Comparison of ENCODE assay signal across 1 cellular context in genomic region chr17:30600830-30601494, GRCh38.
TF ChIP-seq lines count a peak whose summit lies in the region.

No MANE protein-coding gene starts in this region.

TF ChIP-seq in HepG2, 621 proteins besides CTCF, POLR2A, EP300 and RAD21 (continued from another document):
- TF ChIP-seq, protein P1, sequence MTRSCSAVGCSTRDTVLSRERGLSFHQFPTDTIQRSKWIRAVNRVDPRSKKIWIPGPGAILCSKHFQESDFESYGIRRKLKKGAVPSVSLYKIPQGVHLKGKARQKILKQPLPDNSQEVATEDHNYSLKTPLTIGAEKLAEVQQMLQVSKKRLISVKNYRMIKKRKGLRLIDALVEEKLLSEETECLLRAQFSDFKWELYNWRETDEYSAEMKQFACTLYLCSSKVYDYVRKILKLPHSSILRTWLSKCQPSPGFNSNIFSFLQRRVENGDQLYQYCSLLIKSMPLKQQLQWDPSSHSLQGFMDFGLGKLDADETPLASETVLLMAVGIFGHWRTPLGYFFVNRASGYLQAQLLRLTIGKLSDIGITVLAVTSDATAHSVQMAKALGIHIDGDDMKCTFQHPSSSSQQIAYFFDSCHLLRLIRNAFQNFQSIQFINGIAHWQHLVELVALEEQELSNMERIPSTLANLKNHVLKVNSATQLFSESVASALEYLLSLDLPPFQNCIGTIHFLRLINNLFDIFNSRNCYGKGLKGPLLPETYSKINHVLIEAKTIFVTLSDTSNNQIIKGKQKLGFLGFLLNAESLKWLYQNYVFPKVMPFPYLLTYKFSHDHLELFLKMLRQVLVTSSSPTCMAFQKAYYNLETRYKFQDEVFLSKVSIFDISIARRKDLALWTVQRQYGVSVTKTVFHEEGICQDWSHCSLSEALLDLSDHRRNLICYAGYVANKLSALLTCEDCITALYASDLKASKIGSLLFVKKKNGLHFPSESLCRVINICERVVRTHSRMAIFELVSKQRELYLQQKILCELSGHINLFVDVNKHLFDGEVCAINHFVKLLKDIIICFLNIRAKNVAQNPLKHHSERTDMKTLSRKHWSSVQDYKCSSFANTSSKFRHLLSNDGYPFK (CRISPR knock-in tag; IDR thresholded peaks at IDR 0.05; ENCODE audit: borderline replicate concordance) = no peak
- TF ChIP-seq GLI4 (CRISPR knock-in tag; IDR thresholded peaks at IDR 0.05; ENCODE audit: borderline replicate concordance) (no peak), DMAP1 (CRISPR knock-in tag; IDR thresholded peaks at IDR 0.05) (no peak), ZSCAN30 (CRISPR knock-in tag; IDR thresholded peaks at IDR 0.05) (0 out of 2 replicates have a peak, but pooled peaks have one; percentile 35), ZHX2 (IDR thresholded peaks at IDR 0.05; ENCODE audit: low read depth) (no peak), ZHX2 (CRISPR knock-in tag; IDR thresholded peaks at IDR 0.05; ENCODE audit: borderline replicate concordance) (no peak), ELF3 (CRISPR knock-in tag; IDR thresholded peaks at IDR 0.05) (no peak), ZNF180 (CRISPR knock-in tag; IDR thresholded peaks at IDR 0.05; ENCODE audit: borderline replicate concordance, low read depth) (no peak), ZNF883 (CRISPR knock-in tag; IDR thresholded peaks at IDR 0.05; ENCODE audit: not compliant biosample characterization) (peak; percentile 1), ZFP62 (CRISPR knock-in tag; IDR thresholded peaks at IDR 0.05) (no peak), STAT6 (CRISPR knock-in tag; IDR thresholded peaks at IDR 0.05; ENCODE audit: borderline replicate concordance) (no peak), ZNF777 (CRISPR knock-in tag; IDR thresholded peaks at IDR 0.05) (peak; percentile 38), SAP130 (CRISPR knock-in tag; IDR thresholded peaks at IDR 0.05; ENCODE audit: low read depth) (peak; percentile 49), HMGA1 (CRISPR knock-in tag; conservative IDR thresholded peaks at IDR 0.05) (no peak), REL (CRISPR knock-in tag; conservative IDR thresholded peaks at IDR 0.05) (0 out of 2 replicates have a peak, but pooled peaks have one; percentile 45), ZNF530 (CRISPR knock-in tag; IDR thresholded peaks at IDR 0.05; ENCODE audit: low read depth) (no peak), MIER2 (CRISPR knock-in tag; IDR thresholded peaks at IDR 0.05) (no peak), MEF2D (CRISPR knock-in tag; IDR thresholded peaks at IDR 0.05) (no peak), RXRB (CRISPR knock-in tag; IDR thresholded peaks at IDR 0.05; ENCODE audit: borderline replicate concordance) (no peak), ZNF646 (CRISPR knock-in tag; IDR thresholded peaks at IDR 0.05) (no peak), HOXA5 (CRISPR knock-in tag; IDR thresholded peaks at IDR 0.05) (peak; percentile 11; the same call in 1 of the 2 replicates), ZSCAN21 (CRISPR knock-in tag; IDR thresholded peaks at IDR 0.05; ENCODE audit: borderline replicate concordance) (0 out of 2 replicates have a peak, but pooled peaks have one; percentile 35), GPN1 (CRISPR knock-in tag; IDR thresholded peaks at IDR 0.05; ENCODE audit: borderline replicate concordance) (no peak), ZEB1 (IDR thresholded peaks at IDR 0.05; ENCODE audit: insufficient replicate concordance, low read depth) (no peak), MED8 (CRISPR knock-in tag; IDR thresholded peaks at IDR 0.05; ENCODE audit: insufficient replicate concordance) (no peak), ZNF160 (CRISPR knock-in tag; IDR thresholded peaks at IDR 0.05) (no peak), ZFP41 (CRISPR knock-in tag; IDR thresholded peaks at IDR 0.05; ENCODE audit: borderline replicate concordance) (no peak), BATF2 (CRISPR knock-in tag; IDR thresholded peaks at IDR 0.05) (no peak), ZNF761 (CRISPR knock-in tag; conservative IDR thresholded peaks at IDR 0.05) (no peak), ZNF800 (CRISPR knock-in tag; IDR thresholded peaks at IDR 0.05) (no peak)
- TF ChIP-seq, protein P2, sequence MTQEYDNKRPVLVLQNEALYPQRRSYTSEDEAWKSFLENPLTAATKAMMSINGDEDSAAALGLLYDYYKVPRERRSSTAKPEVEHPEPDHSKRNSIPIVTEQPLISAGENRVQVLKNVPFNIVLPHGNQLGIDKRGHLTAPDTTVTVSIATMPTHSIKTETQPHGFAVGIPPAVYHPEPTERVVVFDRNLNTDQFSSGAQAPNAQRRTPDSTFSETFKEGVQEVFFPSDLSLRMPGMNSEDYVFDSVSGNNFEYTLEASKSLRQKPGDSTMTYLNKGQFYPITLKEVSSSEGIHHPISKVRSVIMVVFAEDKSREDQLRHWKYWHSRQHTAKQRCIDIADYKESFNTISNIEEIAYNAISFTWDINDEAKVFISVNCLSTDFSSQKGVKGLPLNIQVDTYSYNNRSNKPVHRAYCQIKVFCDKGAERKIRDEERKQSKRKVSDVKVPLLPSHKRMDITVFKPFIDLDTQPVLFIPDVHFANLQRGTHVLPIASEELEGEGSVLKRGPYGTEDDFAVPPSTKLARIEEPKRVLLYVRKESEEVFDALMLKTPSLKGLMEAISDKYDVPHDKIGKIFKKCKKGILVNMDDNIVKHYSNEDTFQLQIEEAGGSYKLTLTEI (CRISPR knock-in tag; conservative IDR thresholded peaks at IDR 0.05) = no peak
- TF ChIP-seq, protein P3, sequence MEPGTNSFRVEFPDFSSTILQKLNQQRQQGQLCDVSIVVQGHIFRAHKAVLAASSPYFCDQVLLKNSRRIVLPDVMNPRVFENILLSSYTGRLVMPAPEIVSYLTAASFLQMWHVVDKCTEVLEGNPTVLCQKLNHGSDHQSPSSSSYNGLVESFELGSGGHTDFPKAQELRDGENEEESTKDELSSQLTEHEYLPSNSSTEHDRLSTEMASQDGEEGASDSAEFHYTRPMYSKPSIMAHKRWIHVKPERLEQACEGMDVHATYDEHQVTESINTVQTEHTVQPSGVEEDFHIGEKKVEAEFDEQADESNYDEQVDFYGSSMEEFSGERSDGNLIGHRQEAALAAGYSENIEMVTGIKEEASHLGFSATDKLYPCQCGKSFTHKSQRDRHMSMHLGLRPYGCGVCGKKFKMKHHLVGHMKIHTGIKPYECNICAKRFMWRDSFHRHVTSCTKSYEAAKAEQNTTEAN (CRISPR knock-in tag; conservative IDR thresholded peaks at IDR 0.05) = 0 out of 2 replicates have a peak, but pooled peaks have one; percentile 38
